In the genomic region with DNA sequence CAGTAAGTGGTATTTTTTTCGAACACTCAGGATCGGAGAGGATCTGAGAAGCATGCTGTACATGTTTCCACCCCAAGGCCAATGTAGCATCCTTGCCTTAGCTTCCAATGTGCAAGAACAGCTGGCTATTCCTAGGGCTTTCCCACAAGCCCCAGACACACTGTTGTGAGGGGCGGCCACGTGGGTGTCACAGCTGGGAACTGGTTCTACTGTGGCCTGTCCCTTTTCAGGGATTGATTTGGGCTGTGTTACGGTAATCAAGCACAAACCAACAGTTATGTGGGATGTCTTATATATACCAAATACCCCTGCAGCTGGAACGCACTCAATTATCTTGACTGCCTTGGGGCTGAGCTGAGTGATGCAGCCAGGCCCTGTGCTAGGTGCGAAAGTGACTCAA, we compare ENCODE assay signal across 22 cellular contexts.
"Had no signal": no experiment of that assay in that cellular context is flagged by ENCODE, and none has a peak within 500 bp of the region (broad histone marks: within the 10 kb centered on the region; RNA-seq: fewer than 3 reads in every experiment).

No MANE protein-coding gene starts in this region.

- H3K4me3 ChIP-seq: esophagus squamous epithelium, heart right ventricle, sigmoid colon, smooth muscle cell, thoracic aorta had no signal

- H3K27me3 Mint-ChIP-seq: activated naive CD8-positive, alpha-beta T cell; stimulated activated naive CD8-positive, alpha-beta T cell treated with anti-CD3 and anti-CD28 coated beads, Interleukin-15, Interleukin-2, amounts not matched to agents 100 ng/mL and 50 ng/mL, for 24 hours had no signal

- H3K9me3 ChIP-seq: esophagus squamous epithelium, heart right ventricle, neutrophil, sigmoid colon, thoracic aorta had no signal

- H3K36me3 ChIP-seq: esophagus squamous epithelium, heart right ventricle, neutrophil, sigmoid colon, thoracic aorta had no signal

- H3K36me3 Mint-ChIP-seq: natural killer cell treated with Interleukin-12 subunit alpha and Interleukin-12 subunit beta and Interleukin-15 and Interleukin-18, amount 100 ng/mL, for 72 hours had no signal

- ATAC-seq: heart right ventricle; natural killer cell treated with Interleukin-12 subunit alpha and Interleukin-12 subunit beta and Interleukin-15 and Interleukin-18, amount 100 ng/mL, for 72 hours had no signal

- H3K4me2 ChIP-seq: smooth muscle cell had no signal

- H3K27ac Mint-ChIP-seq: activated naive CD8-positive, alpha-beta T cell; natural killer cell treated with Interleukin-12 subunit alpha and Interleukin-12 subunit beta and Interleukin-15 and Interleukin-18, amount 100 ng/mL, for 72 hours; stimulated activated naive CD8-positive, alpha-beta T cell treated with anti-CD3 and anti-CD28 coated beads, Interleukin-15, Interleukin-2, amounts not matched to agents 100 ng/mL and 50 ng/mL, for 24 hours had no signal

- H3K27me3 ChIP-seq: neutrophil, sigmoid colon had no signal

- H3K4me3 Mint-ChIP-seq: activated naive CD8-positive, alpha-beta T cell; natural killer cell treated with Interleukin-12 subunit alpha and Interleukin-12 subunit beta and Interleukin-15 and Interleukin-18, amount 100 ng/mL, for 72 hours; stimulated activated naive CD8-positive, alpha-beta T cell treated with anti-CD3 and anti-CD28 coated beads, Interleukin-15, Interleukin-2, amounts not matched to agents 100 ng/mL and 50 ng/mL, for 24 hours had no signal

- DNase-seq: activated CD4-positive, alpha-beta T cell treated with anti-CD3 and anti-CD28 coated beads for 4 hours; activated CD4-positive, alpha-beta T cell treated with anti-CD3 and anti-CD28 coated beads, Interleukin-2, amount 50 U/mL, for 48 hours; activated CD8-positive, alpha-beta memory T cell treated with anti-CD3 and anti-CD28 coated beads for 24 hours; activated effector memory CD4-positive, alpha-beta T cell treated with Interleukin-2 at 50 U/mL for 16 hours; activated naive CD4-positive, alpha-beta T cell treated with Interleukin-2 at 50 U/mL for 16 hours; anterior cingulate cortex; dermis blood vessel endothelial cell; effector CD4-positive, alpha-beta T cell; esophagus squamous epithelium; foreskin melanocyte; heart right ventricle; mesenchymal stem cell; sigmoid colon; stimulated activated CD4-positive, alpha-beta T cell treated with anti-CD3 and anti-CD28 coated beads, Interleukin-1b, Interleukin-23, amount 100 ng/mL, for 48 hours; T-helper 1 cell; trophoblast cell had no signal

- H3K27ac ChIP-seq: esophagus squamous epithelium, heart right ventricle, sigmoid colon, thoracic aorta had no signal

- H3K9me3 Mint-ChIP-seq: natural killer cell treated with Interleukin-12 subunit alpha and Interleukin-12 subunit beta and Interleukin-15 and Interleukin-18, amount 100 ng/mL, for 72 hours; stimulated activated naive CD8-positive, alpha-beta T cell treated with anti-CD3 and anti-CD28 coated beads, Interleukin-15, Interleukin-2, amounts not matched to agents 100 ng/mL and 50 ng/mL, for 24 hours had no signal
